In the genomic region with DNA sequence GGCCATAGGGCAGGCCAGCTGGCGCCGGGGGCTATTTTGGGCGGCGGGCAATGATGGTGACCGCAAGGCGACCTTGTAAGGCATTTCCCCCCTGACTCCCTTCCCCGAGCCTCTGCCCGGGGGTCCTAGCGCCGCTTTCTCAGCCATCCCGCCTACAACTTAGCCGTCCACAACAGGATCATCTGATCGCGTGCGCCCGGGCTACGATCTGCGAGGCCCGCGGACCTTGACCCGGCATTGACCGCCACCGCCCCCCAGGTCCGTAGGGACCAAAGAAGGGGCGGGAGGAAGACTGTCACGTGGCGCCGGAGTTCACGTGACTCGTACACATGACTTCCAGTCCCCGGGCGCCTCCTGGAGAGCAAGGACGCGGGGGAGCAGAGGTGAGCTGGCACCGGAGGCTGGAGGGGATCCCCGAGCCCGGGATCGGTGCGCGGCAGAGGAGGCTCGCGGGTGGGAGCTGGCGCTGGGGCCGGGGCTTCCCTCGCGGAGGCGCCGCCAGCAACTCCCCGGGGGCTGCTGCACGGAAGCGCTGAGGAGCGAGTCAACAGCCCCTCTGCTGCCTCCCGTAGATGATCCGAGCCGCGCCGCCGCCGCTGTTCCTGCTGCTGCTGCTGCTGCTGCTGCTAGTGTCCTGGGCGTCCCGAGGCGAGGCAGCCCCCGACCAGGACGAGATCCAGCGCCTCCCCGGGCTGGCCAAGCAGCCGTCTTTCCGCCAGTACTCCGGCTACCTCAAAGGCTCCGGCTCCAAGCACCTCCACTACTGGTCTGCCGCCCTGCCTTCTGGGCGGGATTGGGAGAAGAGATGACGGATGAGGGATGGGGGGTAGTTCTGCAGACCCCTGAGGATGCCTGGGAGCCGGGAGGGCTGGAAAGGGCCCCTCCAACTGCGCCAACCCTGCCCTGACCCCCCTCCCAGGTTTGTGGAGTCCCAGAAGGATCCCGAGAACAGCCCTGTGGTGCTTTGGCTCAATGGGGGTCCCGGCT, we compare ENCODE assay signal across 8 cellular contexts. TPM values are rescaled to one million over a fixed set of nuclear protein-coding genes. Genes with fewer than 3 reads are reported as not detected.
A peak's percentile ranks its signal among the peaks of the same experiment; 100 is the strongest.
DNase-seq lines count a peak whose midpoint lies in the region; ATAC-seq and TF ChIP-seq lines count a peak whose summit lies in the region.

A gene (plus strand): TSS at position 339 of the 987 bp plus-strand sequence. CDS start 234 bp downstream, at position 573.
A gene with protein sequence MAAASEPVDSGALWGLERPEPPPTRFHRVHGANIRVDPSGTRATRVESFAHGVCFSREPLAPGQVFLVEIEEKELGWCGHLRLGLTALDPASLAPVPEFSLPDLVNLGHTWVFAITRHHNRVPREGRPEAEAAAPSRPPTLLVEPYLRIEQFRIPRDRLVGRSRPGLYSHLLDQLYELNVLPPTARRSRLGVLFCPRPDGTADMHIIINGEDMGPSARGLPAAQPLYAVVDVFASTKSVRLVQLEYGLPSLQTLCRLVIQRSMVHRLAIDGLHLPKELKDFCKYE (minus strand): TSS at position 212 of the 987 bp plus-strand sequence. CDS start 217 bp downstream, outside the sequence.

- H3K27ac ChIP-seq in AG04450 (ENCODE audit: low read depth, low read length) (peak within 1 kb of the TSS; percentile 77), cingulate gyrus (ENCODE audit: low read depth, low read length) (peak within 1 kb of the TSS; percentile 89), layer of hippocampus (ENCODE audit: low read depth, low read length) (peak within 1 kb of the TSS; percentile 93)

- DNase-seq in AG04450 (ENCODE audit: low read depth, low spot score) = peak; percentile 84
- DNase-seq in NCI-H345 treated with DMSO at 0.1 percent for 48 hours (lab: John Stamatoyannopoulos, UW; ENCODE audit: unreplicated experiment) = peak; percentile 85
- peak; percentile 81 to 87 for DNase-seq in activated CD4-positive, alpha-beta T cell treated with anti-CD3 and anti-CD28 coated beads for 4 hours
- DNase-seq in stimulated activated CD4-positive, alpha-beta T cell treated with anti-CD3 and anti-CD28 coated beads, Interleukin-1b, Interleukin-23, amount 100 ng/mL, for 24 hours (ENCODE audit: low read depth in 4 of 4, low spot score in 1 of 4) = peak; percentile 69 to 78 (median 75)

- POLR2A ChIA-PET in AG04450 (lab: Yijun Ruan, JAX) = interaction anchor here (0.7 to 2.8 kb wide), 9 partner anchors 10 to 80 kb away, joined by 3 to 21 read pairs (median 14); a partner anchor contains a TSS

- no peaks in the 10 kb centered on the region for H3K27me3 ChIP-seq in AG04450 (ENCODE audit: control insufficient read depth, insufficient read depth, low read length)
- no peaks in the 10 kb centered on the region for H3K27me3 ChIP-seq in layer of hippocampus (ENCODE audit: control insufficient read depth, insufficient read depth, low read length)

- H3K4me3 ChIP-seq in AG04450 (ENCODE audit: low read depth, low read length) = peak within 1 kb of the TSS; percentile 79

- ATAC-seq in GM18870 (IDR thresholded peaks at IDR 0.05; ENCODE audit: unreplicated experiment) = peak; percentile 54
- peak; percentile 68 for ATAC-seq in HG03135 (IDR thresholded peaks at IDR 0.05; ENCODE audit: unreplicated experiment)

- CTCF ChIA-PET in AG04450 (lab: Charles Lee) = interaction anchor here (0.6 to 3.4 kb wide), 13 partner anchors 9 to 177 kb away, joined by 3 to 31 read pairs (median 3); a partner anchor contains a TSS

- no peak for TF ChIP-seq CTCF in AG04450 (IDR thresholded peaks at IDR 0.05; ENCODE audit: low read depth, low read length)

- no peaks in the 10 kb centered on the region; the same call in 1 of the 2 replicates for H3K9me3 ChIP-seq in AG04450 (ENCODE audit: control insufficient read depth, insufficient read depth, low read length)

RNA-seq across cellular contexts. Expression of the first gene that starts in this region (rescaled TPM):
- 234 and 267 TPM in 2 replicates for polyA plus RNA-seq in AG04450 (2011; rRNA removed)
- polyA minus RNA-seq in AG04450 (2011; rRNA and poly(A)+ RNA removed) = 167 and 244 TPM in 2 replicates

RNA-seq across cellular contexts. Expression of the second gene that starts in this region (rescaled TPM):
- 1.1 and 1.9 TPM in 2 replicates for polyA plus RNA-seq in AG04450 (2011; rRNA removed)
- polyA minus RNA-seq in AG04450 (2011; rRNA and poly(A)+ RNA removed) = 0.74 and 2.2 TPM in 2 replicates

Comparison
In these comparisons a context has a peak if more than half of its experiments do, and no peak if none do; other contexts are left out.
1. Peak in every context shown above with its lines: DNase-seq, ATAC-seq, H3K4me3 ChIP-seq and H3K27ac ChIP-seq.